9 cellular contexts compared by ENCODE assay signal in the genomic region with DNA sequence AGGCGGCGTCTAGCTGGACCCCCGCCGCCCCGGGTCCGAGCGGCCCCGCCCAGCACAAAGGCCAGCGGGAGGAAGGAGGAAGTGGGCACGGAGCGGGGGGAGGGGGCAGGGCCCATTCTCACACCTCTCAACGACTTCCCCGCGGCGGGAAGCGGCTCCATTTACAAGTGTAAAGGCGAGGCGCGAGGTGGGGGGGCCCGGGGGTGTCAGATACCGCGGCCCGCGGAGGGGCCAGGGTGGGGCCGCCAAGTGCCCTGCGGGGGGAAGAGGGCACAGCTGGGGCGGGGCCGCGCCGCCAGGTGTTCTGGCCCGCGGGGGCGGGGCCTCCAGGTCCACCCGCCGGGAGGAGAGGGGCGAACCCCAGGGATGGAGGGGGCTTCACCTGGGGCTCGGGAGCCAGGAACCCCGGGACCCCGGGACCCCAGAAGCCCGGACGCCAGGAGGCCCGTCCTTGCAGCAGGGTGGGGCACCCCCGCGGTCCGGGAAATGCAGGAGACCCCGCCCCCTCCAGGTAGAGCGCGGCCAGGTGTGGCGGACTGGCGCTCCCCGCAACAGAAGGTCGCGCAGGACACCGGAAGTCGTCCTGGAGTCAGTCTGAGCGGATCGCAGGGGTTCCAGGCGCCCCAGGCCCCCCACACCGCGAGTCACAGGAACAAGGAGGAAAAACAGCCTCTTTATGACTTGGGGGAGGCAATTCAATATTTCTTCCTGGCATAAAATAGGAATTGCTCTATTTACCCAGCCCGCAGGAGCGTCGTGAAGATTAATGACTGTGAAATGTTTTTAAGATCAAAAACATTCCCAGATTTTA. TPM values are rescaled to one million over a fixed set of nuclear protein-coding genes. Genes with fewer than 3 reads are reported as not detected.
DNase-seq lines count a peak whose midpoint lies in the region; ATAC-seq, FAIRE-seq and TF ChIP-seq lines count a peak whose summit lies in the region.
"Had no signal": no experiment of that assay in that cellular context is flagged by ENCODE, and none has a peak within 500 bp of the region (broad histone marks: within the 10 kb centered on the region; RNA-seq: fewer than 3 reads in every experiment).

No MANE protein-coding gene starts in this region.

- no peaks in the 10 kb centered on the region for H3K27me3 ChIP-seq in bronchial epithelial cell (ENCODE audit: control insufficient read depth, insufficient read depth, low read length)

- peak; percentile 57 for DNase-seq in KBM-7
- DNase-seq in bronchial epithelial cell (ENCODE audit: low read depth): no peak
- DNase-seq in kidney tubule cell (ENCODE audit: low spot score): peak; percentile 48
- DNase-seq in substantia nigra (lab: John Stamatoyannopoulos, UW): peak in 1 of 49 donors; percentile 16
- no peak for DNase-seq in HuH-7.5 (ENCODE audit: low spot score)
- no peak for DNase-seq in stimulated activated CD8-positive, alpha-beta memory T cell treated with anti-CD3 and anti-CD28 coated beads, Interleukin-4, amount 100 ng/mL, for 48 hours
- DNase-seq: central memory CD4-positive, alpha-beta T cell had no signal

- FAIRE-seq in bronchial epithelial cell (lab: Jason Lieb, UNC): no peak
- FAIRE-seq: TTC549 had no signal

- no peak for TF ChIP-seq CTCF in bronchial epithelial cell (IDR thresholded peaks at IDR 0.05; ENCODE audit: insufficient read depth, low read length, severe bottlenecking)

- ATAC-seq in HG02642 (IDR thresholded peaks at IDR 0.05; ENCODE audit: poor library complexity, unreplicated experiment): no peak

- H3K36me3 ChIP-seq in bronchial epithelial cell (ENCODE audit: control insufficient read depth, insufficient read depth, low read length): peaks cover 4% of the 10 kb centered on the region

- peak overlapping the region; percentile 30 for H3K4me3 ChIP-seq in bronchial epithelial cell (ENCODE audit: low read depth, low read length)

- in situ Hi-C loops in KBM-7 (cut with MboI; ENCODE audit: low pct_unique_long_range_greater_than_20kb, low sequenced_read_pairs): no loop called here

- peak overlapping the region; percentile 86 for H3K27ac ChIP-seq in substantia nigra (ENCODE audit: low read depth, low read length, poor library complexity, severe bottlenecking)

RNA-seq across cellular contexts. Expression of a gene that starts 8.3 kb away (rescaled TPM):
- 123 and 141 TPM in 2 replicates for total RNA-seq in bronchial epithelial cell

Comparison
In these comparisons a context has a peak if more than half of its experiments do, and no peak if none do; other contexts are left out.
1. DNase-seq: peak in KBM-7 (single experiment) and kidney tubule cell (single experiment); none in bronchial epithelial cell (single experiment), HuH-7.5 (single experiment) and stimulated activated CD8-positive, alpha-beta memory T cell treated with anti-CD3 and anti-CD28 coated beads, Interleukin-4, amount 100 ng/mL, for 48 hours (single experiment).